ENCODE assay signal across 25 cellular contexts in genomic region chr16:72769876-72770275, GRCh38.
"Had no signal": no experiment of that assay in that cellular context is flagged by ENCODE, and none has a peak within 500 bp of the region (broad histone marks: within the 10 kb centered on the region; RNA-seq: fewer than 3 reads in every experiment).

No MANE protein-coding gene starts in this region.

- H3K4me3 ChIP-seq: cardiac muscle cell had no signal

- H3K27ac ChIP-seq: brain microvascular endothelial cell, cardiac muscle cell had no signal

- ATAC-seq: activated T-helper 17 cell treated with anti-CD3 and anti-CD28 coated beads, Interleukin-2, amount 50 U/mL, for 72 hours had no signal

- FAIRE-seq: RCC 7860, TTC549 had no signal

- H3K36me3 ChIP-seq: brain microvascular endothelial cell, cardiac muscle cell had no signal

- DNase-seq: activated B cell treated with CpG ODN at 0.5 μM for 24 hours; activated CD4-positive, alpha-beta memory T cell treated with anti-CD3 and anti-CD28 coated beads for 36 hours; activated CD4-positive, alpha-beta T cell treated with anti-CD3 and anti-CD28 coated beads, Interleukin-2, amount 10 ng/mL, durations not matched to agents 7 days and 5 days; activated gamma-delta T cell; activated naive CD4-positive, alpha-beta T cell treated with anti-CD3 and anti-CD28 coated beads for 36 hours; activated T-cell treated with anti-CD3 and anti-CD28 coated beads for 4 hours; activated T-cell treated with anti-CD3 and anti-CD28 coated beads, Interleukin-2, amount 50 U/mL, for 48 hours; brain microvascular endothelial cell; Karpas-422; NCI-H1048; NCI-H1417; NCI-H1930; NCI-H2171; NCI-H2227 treated with DMSO at 0.1 percent for 48 hours; NCI-H446 treated with DMSO at 0.1 percent for 48 hours; NCI-H524 treated with DMSO at 0.1 percent for 48 hours; NCI-H82; NK-92 treated with Interleukin-12 subunit alpha and Interleukin-12 subunit beta, amount 100 ng/mL, for 24 hours; SIG-M5; T-helper 2 cell; T1000 had no signal

- H3K27me3 ChIP-seq: brain microvascular endothelial cell, cardiac muscle cell had no signal
